In genomic region chr1:169525391-169525790, GRCh38 we compare ENCODE assay signal across 23 cellular contexts. TPM values are rescaled to one million over a fixed set of nuclear protein-coding genes. Genes with fewer than 3 reads are reported as not detected.
DNase-seq lines count a peak whose midpoint lies in the region; ATAC-seq and TF ChIP-seq lines count a peak whose summit lies in the region.
"Had no signal": no experiment of that assay in that cellular context is flagged by ENCODE, and none has a peak within 500 bp of the region (broad histone marks: within the 10 kb centered on the region; RNA-seq: fewer than 3 reads in every experiment).

No MANE protein-coding gene starts in this region.

- H3K4me1 ChIP-seq in H9 (ENCODE audit: insufficient read depth, low read length) (peaks cover 6% of the 10 kb centered on the region; the same call in 1 of the 2 replicates), PC-3 (ENCODE audit: insufficient read depth, low read length) (peaks cover 41% of the 10 kb centered on the region), thyroid gland (peaks cover 7 to 40% of the 10 kb centered on the region in 2 donors), mucosa of descending colon (ENCODE audit: low read depth) (peaks cover 23% of the 10 kb centered on the region)

- no peaks in the 10 kb centered on the region for H3F3A ChIP-seq in PC-3 (ENCODE audit: low read length, unreplicated experiment)

- H3K4me2 ChIP-seq in H9 (ENCODE audit: insufficient read depth, insufficient read length, low read length) = no peak overlapping the region
- H3K4me2 ChIP-seq in PC-3 (ENCODE audit: low read length) = no peak overlapping the region
- H3K4me2 ChIP-seq: BLaER1 treated with 17β-estradiol and CSF1 and Interleukin-3, amounts not matched to agents 10 nM and 100 nM had no signal

- H4K20me1 ChIP-seq in H9 (ENCODE audit: control insufficient read depth, insufficient read depth, insufficient read length) = no peaks in the 10 kb centered on the region
- H4K20me1 ChIP-seq in PC-3 (ENCODE audit: low read length) = no peaks in the 10 kb centered on the region
- H4K20me1 ChIP-seq: BLaER1 treated with 17β-estradiol and CSF1 and Interleukin-3, amounts not matched to agents 10 nM and 100 nM had no signal

- H3K4me3 ChIP-seq in PC-3 (ENCODE audit: low read length) (no peak overlapping the region), thyroid gland (replicated peaks in 1 of 3) (no peak overlapping the region), mucosa of descending colon (no peak overlapping the region)
- H3K4me3 ChIP-seq: BLaER1 treated with 17β-estradiol and CSF1 and Interleukin-3, amounts not matched to agents 10 nM and 100 nM had no signal

- intact Hi-C loops in PC-3 (cut with micrococcal nuclease) (loop anchor here (5.0 kb wide), 1 partner anchor 158 kb away; the partner anchor contains the start of genes BLZF1 and NME7), thyroid gland (cut with DNase I) (no loop called here), mucosa of descending colon (cut with DNase I, micrococcal nuclease) (no loop called here)

- no peak overlapping the region for H3K4ac ChIP-seq in H9 (ENCODE audit: low read depth, low read length)

- no peak overlapping the region for H3T11ph ChIP-seq in H9 (ENCODE audit: low read length)

- H3K56ac ChIP-seq in H9 (ENCODE audit: insufficient read length, low read depth, low read length) = no peak overlapping the region

- H2BK15ac ChIP-seq in H9 (ENCODE audit: low read depth, low read length) = no peak overlapping the region

- H2BK120ac ChIP-seq in H9 (ENCODE audit: low read depth, low read length, poor library complexity, severe bottlenecking) = no peak overlapping the region

- H3K27ac ChIP-seq in H9 (ENCODE audit: insufficient read length, low read depth, low read length) (no peak overlapping the region), PC-3 (ENCODE audit: low read length) (no peak overlapping the region), thyroid gland (peak overlapping the region in 2 of 3 donors; percentile 19 to 86)
- H3K27ac ChIP-seq: BLaER1 treated with 17β-estradiol and CSF1 and Interleukin-3, amounts not matched to agents 10 nM and 100 nM; C4-2B had no signal

- H3K4me1 Mint-ChIP-seq in H9 = peaks cover 25 to 39% of the 10 kb centered on the region in 2 experiments

- H3K9ac ChIP-seq in H9 (ENCODE audit: extremely low read depth, insufficient read length, low read length) (no peak overlapping the region), PC-3 (ENCODE audit: low read length) (no peak overlapping the region)
- H3K9ac ChIP-seq: BLaER1 treated with 17β-estradiol and CSF1 and Interleukin-3, amounts not matched to agents 10 nM and 100 nM had no signal

- no peak overlapping the region for H3K23ac ChIP-seq in H9 (ENCODE audit: insufficient read length, low read depth, low read length)

- TF ChIP-seq POLR2A in thyroid gland (IDR thresholded peaks at IDR 0.05) = no peak

- H4K91ac ChIP-seq in H9 (ENCODE audit: insufficient read length, low read depth, low read length) = no peak overlapping the region

- CTCF ChIA-PET in PC-3 (lab: Charles Lee) = no interaction called here

- H3K4me3 Mint-ChIP-seq in H9 = no peak overlapping the region
- H3K4me3 Mint-ChIP-seq: B cell; CD4-positive, alpha-beta T cell; CD8-positive, alpha-beta T cell had no signal

- H2AK5ac ChIP-seq in H9 (ENCODE audit: insufficient read length, low read length) = no peak overlapping the region

- H2AFZ ChIP-seq in H9 (ENCODE audit: low read length) = no peak overlapping the region
- H2AFZ ChIP-seq in PC-3 (ENCODE audit: low read length) = no peak overlapping the region

- TF ChIP-seq CTCF in H9 (conservative IDR thresholded peaks at IDR 0.05) = no peak
- TF ChIP-seq CTCF in PC-3 (conservative IDR thresholded peaks at IDR 0.05; ENCODE audit: low read depth, low read length) = no peak
- TF ChIP-seq CTCF in thyroid gland (IDR thresholded peaks at IDR 0.05) = no peak
- no peak for TF ChIP-seq CTCF in mucosa of descending colon (IDR thresholded peaks at IDR 0.05)

- H3K18ac ChIP-seq in H9 (ENCODE audit: insufficient read length, low read depth, low read length) = no peak overlapping the region

- H2BK20ac ChIP-seq in H9 (ENCODE audit: low read depth, low read length, poor library complexity, severe bottlenecking) = no peak overlapping the region

- H3K9me3 ChIP-seq in H9 (ENCODE audit: control insufficient read depth, low read depth, low read length) = no peaks in the 10 kb centered on the region
- no peaks in the 10 kb centered on the region for H3K9me3 ChIP-seq in PC-3 (ENCODE audit: low read length)
- H3K9me3 ChIP-seq in thyroid gland = no peaks in the 10 kb centered on the region
- no peaks in the 10 kb centered on the region for H3K9me3 ChIP-seq in mucosa of descending colon
- H3K9me3 ChIP-seq: BLaER1 treated with 17β-estradiol and CSF1 and Interleukin-3, amounts not matched to agents 10 nM and 100 nM had no signal

- H3K79me2 ChIP-seq in H9 (ENCODE audit: insufficient read depth, low read length) = no peaks in the 10 kb centered on the region
- no peaks in the 10 kb centered on the region for H3K79me2 ChIP-seq in PC-3 (ENCODE audit: low read length)

- no peak overlapping the region for H3K27ac Mint-ChIP-seq in H9
- H3K27ac Mint-ChIP-seq: B cell; CD4-positive, alpha-beta T cell; CD8-positive, alpha-beta T cell had no signal

- H3K27me3 ChIP-seq in H9 (ENCODE audit: insufficient read depth, low read length) (no peaks in the 10 kb centered on the region), PC-3 (ENCODE audit: low read length) (no peaks in the 10 kb centered on the region), thyroid gland (no peaks in the 10 kb centered on the region)
- H3K27me3 ChIP-seq: BLaER1 treated with 17β-estradiol and CSF1 and Interleukin-3, amounts not matched to agents 10 nM and 100 nM had no signal

- DNase-seq in H9 (no peak), PC-3 (peak; percentile 58), kidney tubule cell (ENCODE audit: low spot score) (peak; percentile 32), thyroid gland (no peak), mucosa of descending colon (no peak), Ammon's horn (ENCODE audit: low spot score) (no peak), dermis blood vessel endothelial cell (no peak)
- DNase-seq: 8988T; ACHN; CD4-positive, alpha-beta T cell; CD8-positive, alpha-beta T cell; COR-L47; DMS 273 treated with DMSO at 0.1 percent for 48 hours; DMS153; DMS53; DMS79; DND-41; EL; GF-D8 had no signal

- H2BK12ac ChIP-seq in H9 (ENCODE audit: insufficient read length, low read depth, low read length) = no peak overlapping the region

- no peak overlapping the region for H4K5ac ChIP-seq in H9 (ENCODE audit: insufficient read length, low read depth, low read length)

- H3K79me1 ChIP-seq in H9 (ENCODE audit: insufficient read depth, low read depth, low read length, poor library complexity, severe bottlenecking) = no peaks in the 10 kb centered on the region

- no peaks in the 10 kb centered on the region for H3K9me2 ChIP-seq in PC-3 (replicated peaks; ENCODE audit: low read length)

- no peaks in the 10 kb centered on the region for H3K23me2 ChIP-seq in H9 (ENCODE audit: insufficient read length, low read depth, low read length, poor library complexity, severe bottlenecking)

- ATAC-seq in PC-3 (no peak; the same call in 1 of the 2 replicates), mucosa of descending colon (no peak), GM21619 (IDR thresholded peaks at IDR 0.05; ENCODE audit: unreplicated experiment) (no peak)
- ATAC-seq: CD8-positive, alpha-beta T cell had no signal

- H2BK5ac ChIP-seq in H9 (ENCODE audit: insufficient read length, low read length) = peak overlapping the region; percentile 51

- POLR2A ChIA-PET in PC-3 (lab: Charles Lee; ENCODE audit: unreplicated experiment) = no interaction called here

- H3K9me3 Mint-ChIP-seq in H9 = no peaks in the 10 kb centered on the region
- H3K9me3 Mint-ChIP-seq: CD4-positive, alpha-beta T cell; CD8-positive, alpha-beta T cell had no signal

- H3K14ac ChIP-seq in H9 (ENCODE audit: insufficient read depth, low read length) = no peak overlapping the region

- no peaks in the 10 kb centered on the region for H3K27me3 Mint-ChIP-seq in H9 (ENCODE audit: low read depth)
- H3K27me3 Mint-ChIP-seq: CD4-positive, alpha-beta T cell had no signal

- WGBS in H9 (ENCODE audit: extremely low coverage, insufficient read length, low lambda C conversion rate) = no CpG with 5 or more reads among the region's 1 CpG
- 48 to 56% methylated on average over 1 of the region's 1 CpG for WGBS in thyroid gland, 2 donors

- H3K36me3 ChIP-seq in PC-3 (ENCODE audit: low read depth, low read length) = no peaks in the 10 kb centered on the region
- H3K36me3 ChIP-seq in thyroid gland = no peaks in the 10 kb centered on the region
- no peaks in the 10 kb centered on the region for H3K36me3 ChIP-seq in mucosa of descending colon (ENCODE audit: low read depth)
- H3K36me3 ChIP-seq: BLaER1 treated with 17β-estradiol and CSF1 and Interleukin-3, amounts not matched to agents 10 nM and 100 nM had no signal

- no peak overlapping the region for H4K8ac ChIP-seq in H9 (replicated peaks; ENCODE audit: insufficient read length, low read depth, low read length)

- no TSS peak for BruUV-seq in PC-3 (replicated peaks; lab: Mats Ljungman, UMichigan)

- no peaks in the 10 kb centered on the region for H3K36me3 Mint-ChIP-seq in H9 (ENCODE audit: insufficient read depth in 1 of 3, low read depth in 3 of 3)
- H3K36me3 Mint-ChIP-seq: CD8-positive, alpha-beta T cell had no signal

RNA-seq across cellular contexts. Expression of gene SLC19A2, which starts 39.6 kb away (rescaled TPM):
- total RNA-seq in H9 (2021) (12.4 and 12.8 TPM in 2 replicates), PC-3 (2014; rRNA removed) (8.6 and 11.0 TPM in 2 replicates), thyroid gland (10 to 100 TPM; 19.0 to 41.0 (median 27.8) TPM), mucosa of descending colon (10 to 100 TPM in 1 of 3 donors, 1 to 10 TPM in 2; 5.5 to 11.1 (median 7.3) TPM), dermis blood vessel endothelial cell (3.7 and 3.9 TPM in 2 replicates)

Comparison
In these comparisons a context has a peak if more than half of its experiments do, and no peak if none do; other contexts are left out.
1. DNase-seq: peak in PC-3 (single experiment) and kidney tubule cell (single experiment); none in H9 (single experiment), thyroid gland (0 of 2), mucosa of descending colon (0 of 3), Ammon's horn (single experiment) and dermis blood vessel endothelial cell (single experiment).
2. H3K27ac ChIP-seq: peak in thyroid gland (2 of 3); none in H9 (single experiment) and PC-3 (single experiment).